8 cellular contexts compared by ENCODE assay signal in the genomic region with DNA sequence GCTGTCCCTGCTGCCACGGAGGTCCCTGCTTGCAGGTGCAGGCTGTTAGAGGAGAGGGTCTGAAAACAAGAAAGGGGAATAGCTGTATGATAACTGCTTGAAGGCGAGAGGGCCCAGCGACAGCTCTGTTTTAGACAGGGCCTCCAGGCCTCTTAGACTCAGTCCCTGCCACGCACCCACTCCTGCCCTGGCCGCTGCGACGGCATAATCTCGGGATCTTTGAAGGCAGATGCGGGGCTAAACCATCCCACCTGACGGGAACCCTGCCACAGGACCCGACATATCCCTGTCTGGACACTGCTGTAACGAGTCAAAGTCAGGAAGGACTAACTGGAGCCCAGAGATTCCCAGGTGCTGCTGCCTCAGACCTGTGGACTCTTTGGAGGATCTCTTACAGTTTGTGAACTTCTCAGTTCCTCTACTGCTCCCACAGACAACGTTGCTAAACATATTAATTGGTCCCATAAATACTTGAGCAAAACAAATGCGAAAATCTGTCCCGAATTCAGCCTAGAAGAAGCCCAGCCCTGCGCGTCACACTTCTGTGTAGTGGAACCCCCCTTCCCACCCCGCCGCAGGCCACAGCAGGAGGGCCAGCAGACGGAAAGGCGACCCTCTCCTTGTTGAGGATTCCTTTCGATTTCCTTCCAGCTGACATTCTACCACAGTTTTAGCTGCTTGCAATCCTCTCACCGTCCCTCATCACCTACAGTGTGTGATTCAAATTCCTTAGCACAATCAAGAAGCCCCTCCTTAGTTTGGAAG. TPM values are rescaled to one million over a fixed set of nuclear protein-coding genes. Genes with fewer than 3 reads are reported as not detected.
DNase-seq lines count a peak whose midpoint lies in the region; ATAC-seq and TF ChIP-seq lines count a peak whose summit lies in the region.

No MANE protein-coding gene starts in this region.

- peak; percentile 16 for ATAC-seq in HG03159 (IDR thresholded peaks at IDR 0.05; ENCODE audit: unreplicated experiment)
- peak; percentile 7 for ATAC-seq in left ventricle myocardium superior
- ATAC-seq in gastrocnemius medialis: peak; percentile 8 to 11

- no peak for TF ChIP-seq POLR2A in gastrocnemius medialis (IDR thresholded peaks at IDR 0.05)

- peaks cover 49 to 50% of the 10 kb centered on the region in 2 donors for H3K4me1 ChIP-seq in gastrocnemius medialis

- no peaks in the 10 kb centered on the region for H3K9me3 Mint-ChIP-seq in activated naive CD4-positive, alpha-beta T cell treated with anti-CD3 and anti-CD28 coated beads, Interleukin-2, amount 10 ng/mL, durations not matched to agents 7 days and 5 days
- no peaks in the 10 kb centered on the region for H3K9me3 Mint-ChIP-seq in activated T-helper 2 cell treated with anti-CD3 and anti-CD28 coated beads, Interferon-gamma antibody, Interleukin-2, Interleukin-4, amounts not matched to agents 10 μg/mL and 5 μg/mL and 100 μg/mL, durations not matched to agents 14 hours and 24 hours and 36 hours

- in situ Hi-C loops in gastrocnemius medialis (cut with MboI; ENCODE audit: low sequenced_read_pairs in 4 of 4): loop anchor here in 1 of 4 donors (10.0 kb wide), 1 partner anchor 90 kb away; a partner anchor contains a TSS

- peaks cover 12% of the 10 kb centered on the region for H3K36me3 Mint-ChIP-seq in activated naive CD4-positive, alpha-beta T cell treated with anti-CD3 and anti-CD28 coated beads, Interleukin-2, amount 10 ng/mL, durations not matched to agents 7 days and 5 days
- H3K36me3 Mint-ChIP-seq in activated T-helper 2 cell treated with anti-CD3 and anti-CD28 coated beads, Interferon-gamma antibody, Interleukin-2, Interleukin-4, amounts not matched to agents 10 μg/mL and 5 μg/mL and 100 μg/mL, durations not matched to agents 14 hours and 24 hours and 36 hours (ENCODE audit: low read depth): peaks cover 16% of the 10 kb centered on the region

- peaks cover 61% of the 10 kb centered on the region for H3K4me1 Mint-ChIP-seq in activated naive CD4-positive, alpha-beta T cell treated with anti-CD3 and anti-CD28 coated beads, Interleukin-2, amount 10 ng/mL, durations not matched to agents 7 days and 5 days
- peaks cover 40% of the 10 kb centered on the region for H3K4me1 Mint-ChIP-seq in activated T-helper 2 cell treated with anti-CD3 and anti-CD28 coated beads, Interferon-gamma antibody, Interleukin-2, Interleukin-4, amounts not matched to agents 10 μg/mL and 5 μg/mL and 100 μg/mL, durations not matched to agents 14 hours and 24 hours and 36 hours (ENCODE audit: low read depth)

- H3K27me3 ChIP-seq in gastrocnemius medialis: no peaks in the 10 kb centered on the region

- peak overlapping the region; percentile 92 to 98 (median 96) for H3K27ac ChIP-seq in gastrocnemius medialis

- peak overlapping the region; percentile 84 for H3K27ac Mint-ChIP-seq in activated naive CD4-positive, alpha-beta T cell treated with anti-CD3 and anti-CD28 coated beads, Interleukin-2, amount 10 ng/mL, durations not matched to agents 7 days and 5 days
- peak overlapping the region; percentile 88 for H3K27ac Mint-ChIP-seq in activated T-helper 2 cell treated with anti-CD3 and anti-CD28 coated beads, Interferon-gamma antibody, Interleukin-2, Interleukin-4, amounts not matched to agents 10 μg/mL and 5 μg/mL and 100 μg/mL, durations not matched to agents 14 hours and 24 hours and 36 hours

- peak overlapping the region; percentile 97 for H3K4me3 Mint-ChIP-seq in activated naive CD4-positive, alpha-beta T cell treated with anti-CD3 and anti-CD28 coated beads, Interleukin-2, amount 10 ng/mL, durations not matched to agents 7 days and 5 days
- peak overlapping the region; percentile 94 for H3K4me3 Mint-ChIP-seq in activated T-helper 2 cell treated with anti-CD3 and anti-CD28 coated beads, Interferon-gamma antibody, Interleukin-2, Interleukin-4, amounts not matched to agents 10 μg/mL and 5 μg/mL and 100 μg/mL, durations not matched to agents 14 hours and 24 hours and 36 hours (ENCODE audit: low read depth)

- TF ChIP-seq CTCF in gastrocnemius medialis (IDR thresholded peaks at IDR 0.05 in 4 of 5, conservative IDR thresholded peaks at IDR 0.05 in 1 of 5): no peak

- intact Hi-C loops in activated T-helper 2 cell treated with anti-CD3 and anti-CD28 coated beads, Interferon-gamma antibody, Interleukin-2, Interleukin-4, amounts not matched to agents 10 μg/mL and 5 μg/mL and 100 μg/mL, durations not matched to agents 14 hours and 24 hours and 36 hours (cut with micrococcal nuclease): loop anchor here (1.0 to 5.0 kb wide), 4 partner anchors 37 to 172 kb away; a partner anchor contains a TSS
- intact Hi-C loops in left ventricle myocardium superior (cut with micrococcal nuclease) (no loop called here), gastrocnemius medialis (cut with DNase I; ENCODE audit: low total_unique reads) (loop anchor here (1.0 to 5.0 kb wide), 4 partner anchors 28 to 173 kb away; a partner anchor contains a TSS)

- H3K36me3 ChIP-seq in gastrocnemius medialis: no peaks in the 10 kb centered on the region

- H3K4me3 ChIP-seq in gastrocnemius medialis: peak overlapping the region; percentile 80 to 99 (median 93)

- CTCF ChIA-PET in activated naive CD4-positive, alpha-beta T cell treated with anti-CD3 and anti-CD28 coated beads, Interleukin-2, amount 10 ng/mL, durations not matched to agents 7 days and 5 days (lab: Charles Lee): interaction anchor here (1.4 kb wide), 1 partner anchor 87 kb away, joined by 3 read pairs; no protein-coding TSS in a partner anchor

- no peaks in the 10 kb centered on the region for H3K9me3 ChIP-seq in gastrocnemius medialis

- peak; percentile 24 for DNase-seq in activated naive CD4-positive, alpha-beta T cell treated with anti-CD3 and anti-CD28 coated beads, Interleukin-2, amount 10 ng/mL, durations not matched to agents 7 days and 5 days
- no peak for DNase-seq in activated naive CD4-positive, alpha-beta T cell (lab: John Stamatoyannopoulos, UW)
- no peak for DNase-seq in activated T-helper 2 cell treated with anti-CD3 and anti-CD28 coated beads, Interferon-gamma antibody, Interleukin-2, Interleukin-4, amounts not matched to agents 10 μg/mL and 5 μg/mL and 100 μg/mL, durations not matched to agents 14 hours and 24 hours and 36 hours (ENCODE audit: low spot score)
- no peak for DNase-seq in left ventricle myocardium superior
- no peak for DNase-seq in gastrocnemius medialis
- no peak for DNase-seq in T1000 (lab: John Stamatoyannopoulos, UW)
- no peak for DNase-seq in RPMI8226

- no peaks in the 10 kb centered on the region for H3K27me3 Mint-ChIP-seq in activated naive CD4-positive, alpha-beta T cell treated with anti-CD3 and anti-CD28 coated beads, Interleukin-2, amount 10 ng/mL, durations not matched to agents 7 days and 5 days
- H3K27me3 Mint-ChIP-seq in activated T-helper 2 cell treated with anti-CD3 and anti-CD28 coated beads, Interferon-gamma antibody, Interleukin-2, Interleukin-4, amounts not matched to agents 10 μg/mL and 5 μg/mL and 100 μg/mL, durations not matched to agents 14 hours and 24 hours and 36 hours (ENCODE audit: low read depth): no peaks in the 10 kb centered on the region

RNA-seq across cellular contexts. Expression of a gene that starts 1.0 kb away (rescaled TPM):
- 27.1 and 30.5 TPM in 2 replicates for total RNA-seq in activated T-helper 2 cell treated with anti-CD3 and anti-CD28 coated beads, Interferon-gamma antibody, Interleukin-2, Interleukin-4, amounts not matched to agents 10 μg/mL and 5 μg/mL and 100 μg/mL, durations not matched to agents 14 hours and 24 hours and 36 hours
- 31.5 TPM for total RNA-seq in left ventricle myocardium superior
- total RNA-seq in gastrocnemius medialis: 100 to 1,000 TPM in 2 of 4 donors, 10 to 100 TPM in 2; 70.6 to 131 (median 90.9) TPM

RNA-seq across cellular contexts. Expression of a gene that starts 38.3 kb away (rescaled TPM):
- total RNA-seq in activated T-helper 2 cell treated with anti-CD3 and anti-CD28 coated beads, Interferon-gamma antibody, Interleukin-2, Interleukin-4, amounts not matched to agents 10 μg/mL and 5 μg/mL and 100 μg/mL, durations not matched to agents 14 hours and 24 hours and 36 hours: 1.4 and 1.6 TPM in 2 replicates
- total RNA-seq in left ventricle myocardium superior (22.1 TPM), gastrocnemius medialis (10 to 100 TPM; 10.1 to 21.2 (median 15.5) TPM)
